ENCODE assay signal across 10 cellular contexts in genomic region chr10:119518176-119518575, GRCh38. TPM values are rescaled to one million over a fixed set of nuclear protein-coding genes. Genes with fewer than 3 reads are reported as not detected.
DNase-seq lines count a peak whose midpoint lies in the region; ATAC-seq and TF ChIP-seq lines count a peak whose summit lies in the region.
"Had no signal": no experiment of that assay in that cellular context is flagged by ENCODE, and none has a peak within 500 bp of the region (broad histone marks: within the 10 kb centered on the region; RNA-seq: fewer than 3 reads in every experiment).

No MANE protein-coding gene starts in this region.

- no peak overlapping the region for H3K4me3 ChIP-seq in H7 (ENCODE audit: insufficient read depth, low read depth, low read length)
- H3K4me3 ChIP-seq: right lobe of liver had no signal

- H3K36me3 Mint-ChIP-seq in nephron progenitor cell (ENCODE audit: low read depth) = no peaks in the 10 kb centered on the region

- H3K27ac Mint-ChIP-seq in nephron progenitor cell = peak overlapping the region; percentile 59

- H3K27me3 ChIP-seq in H7 (ENCODE audit: control insufficient read depth, insufficient read depth, low read length) = no peaks in the 10 kb centered on the region
- H3K27me3 ChIP-seq: foreskin keratinocyte, right lobe of liver had no signal

- H3K9me3 Mint-ChIP-seq in nephron progenitor cell = no peaks in the 10 kb centered on the region

- H3K36me3 ChIP-seq in H7 (replicated peaks; ENCODE audit: control insufficient read depth, insufficient read depth, low read length) = no peaks in the 10 kb centered on the region
- H3K36me3 ChIP-seq: right lobe of liver had no signal

- TF ChIP-seq CTCF in RWPE1 (conservative IDR thresholded peaks at IDR 0.05; ENCODE audit: low read depth) (no peak), nephron progenitor cell (IDR thresholded peaks at IDR 0.05) (no peak)

- H3K27ac ChIP-seq in RWPE1 = 0 out of 2 replicates have a peak overlapping the region, but pooled peaks have one; percentile 9
- H3K27ac ChIP-seq: foreskin keratinocyte, right lobe of liver had no signal

- peaks cover 45% of the 10 kb centered on the region for H3K4me1 Mint-ChIP-seq in nephron progenitor cell

- POLR2A ChIA-PET in RWPE1 (lab: Yijun Ruan, JAX; ENCODE audit: low non-redundant PET) = no interaction called here

- ATAC-seq in GM19023 (IDR thresholded peaks at IDR 0.05; ENCODE audit: unreplicated experiment) (peak; percentile 18), HG02623 (IDR thresholded peaks at IDR 0.05; ENCODE audit: unreplicated experiment) (peak; percentile 16)
- ATAC-seq: foreskin keratinocyte had no signal

- H3K4me3 Mint-ChIP-seq in nephron progenitor cell = no peak overlapping the region

- CTCF ChIA-PET in RWPE1 (lab: Yijun Ruan, JAX) = interaction anchor here (0.6 kb wide), 1 partner anchor 25 kb away, joined by 3 read pairs; no protein-coding TSS in a partner anchor

- H3K27me3 Mint-ChIP-seq in nephron progenitor cell (ENCODE audit: low read depth, poor library complexity) = peaks cover 21% of the 10 kb centered on the region

- DNase-seq in RWPE1 (ENCODE audit: low spot score) (no peak), nephron progenitor cell (no peak), NCI-H2107 (lab: John Stamatoyannopoulos, UW) (no peak), H7 (no peak), mesenteric fat pad (ENCODE audit: low spot score) (no peak)
- DNase-seq in activated CD4-positive, CD25-positive, alpha-beta regulatory T cell treated with anti-CD3 and anti-CD28 coated beads, Interleukin-2, amount 50 U/mL, for 72 hours = no peak
- DNase-seq: foreskin keratinocyte had no signal

RNA-seq across cellular contexts. Expression of gene RGS10, which starts 24.3 kb away (rescaled TPM):
- 7.2 and 12.3 TPM in 2 replicates for total RNA-seq in H7 (2014; rRNA removed; shearing (Covaris generic))
- total RNA-seq in mesenteric fat pad = 18.1 TPM
